ENCODE assay signal across 8 cellular contexts in the genomic region with DNA sequence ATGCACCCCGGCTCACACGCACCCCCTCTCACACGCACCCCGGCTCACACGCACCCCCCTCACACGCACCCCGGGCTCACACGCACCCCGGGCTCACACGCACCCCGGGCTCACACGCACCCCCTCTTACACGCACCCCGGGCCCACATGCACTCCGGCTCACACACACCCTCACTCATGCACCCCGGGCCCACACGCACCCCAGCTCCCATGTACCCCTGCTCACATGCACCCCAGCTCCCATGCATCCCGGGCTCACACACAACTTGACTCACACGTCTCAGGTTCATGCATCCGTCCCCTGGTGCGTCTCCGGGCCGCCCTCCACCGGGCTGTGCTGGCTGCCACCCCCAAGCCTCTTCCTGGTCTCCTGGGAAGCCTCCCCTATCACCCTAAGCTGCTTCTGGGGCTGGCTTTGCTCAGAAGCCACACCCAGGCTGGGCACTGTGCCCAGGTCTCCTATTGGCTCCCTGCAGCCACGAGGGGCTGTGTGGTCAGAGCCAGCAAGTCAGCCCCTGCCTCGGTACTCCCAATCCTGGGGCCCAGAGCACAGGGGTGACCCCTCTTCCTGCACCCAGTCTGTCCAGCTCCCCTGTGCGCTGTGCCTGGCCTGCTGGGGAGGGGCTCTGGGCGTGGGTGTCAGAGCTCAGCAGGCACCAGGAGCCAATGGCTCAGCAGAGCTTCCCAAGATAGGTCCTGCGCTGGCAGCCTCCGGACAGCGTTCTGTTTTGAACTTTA. TPM values are rescaled to one million over a fixed set of nuclear protein-coding genes. Genes with fewer than 3 reads are reported as not detected.
DNase-seq lines count a peak whose midpoint lies in the region; ATAC-seq and TF ChIP-seq lines count a peak whose summit lies in the region.

No MANE protein-coding gene starts in this region.

- H3K36me3 ChIP-seq in BE2C (no peaks in the 10 kb centered on the region), body of pancreas (replicated peaks in 1 of 2; ENCODE audit: insufficient read depth in 1 of 2, low read depth in 2 of 2) (no peaks in the 10 kb centered on the region)

- peak in 1 of 3 donors; percentile 8 for TF ChIP-seq POLR2A in body of pancreas (IDR thresholded peaks at IDR 0.05)

- TF ChIP-seq CTCF in BE2C (IDR thresholded peaks at IDR 0.05; ENCODE audit: low read depth, low read length): no peak
- TF ChIP-seq CTCF in body of pancreas (IDR thresholded peaks at IDR 0.05): no peak

- H3K27me3 Mint-ChIP-seq in T-helper 2 cell treated with Interferon-gamma antibody and Interleukin-4, amounts not matched to agents 5 μg/mL and 100 μg/mL, for 36 hours (ENCODE audit: low read depth): no peaks in the 10 kb centered on the region

- 24 to 39% methylated on average over 10 to 18 of the region's 31 CpGs for WGBS in body of pancreas, 2 donors

- H3K4me1 Mint-ChIP-seq in T-helper 2 cell treated with Interferon-gamma antibody and Interleukin-4, amounts not matched to agents 5 μg/mL and 100 μg/mL, for 36 hours (ENCODE audit: low read depth): no peaks in the 10 kb centered on the region

- ATAC-seq in body of pancreas: peak; percentile 67
- peak; percentile 23 for ATAC-seq in left lobe of liver
- ATAC-seq in GM21423 (IDR thresholded peaks at IDR 0.05; ENCODE audit: unreplicated experiment): no peak

- H3K4me1 ChIP-seq in BE2C (peaks cover 25% of the 10 kb centered on the region), body of pancreas (peaks cover 12% of the 10 kb centered on the region)

- intact Hi-C loops in body of pancreas (cut with DNase I): loop anchor here (5.0 to 10.0 kb wide), 2 partner anchors 178 to 595 kb away; a partner anchor contains a TSS

- H3K4me3 Mint-ChIP-seq in T-helper 2 cell treated with Interferon-gamma antibody and Interleukin-4, amounts not matched to agents 5 μg/mL and 100 μg/mL, for 36 hours: no peak overlapping the region

- peak overlapping the region; percentile 38 for H3K4me3 ChIP-seq in BE2C (ENCODE audit: low read depth, low read length)
- no peak overlapping the region for H3K4me3 ChIP-seq in body of pancreas

- no peaks in the 10 kb centered on the region for H3K9me3 Mint-ChIP-seq in T-helper 2 cell treated with Interferon-gamma antibody and Interleukin-4, amounts not matched to agents 5 μg/mL and 100 μg/mL, for 36 hours

- no peak overlapping the region for H3K27ac ChIP-seq in body of pancreas

- peak; percentile 90 for DNase-seq in BE2C
- peak; percentile 83 for DNase-seq in NCI-H1694 treated with DMSO at 0.1 percent for 48 hours (lab: John Stamatoyannopoulos, UW)
- peak; percentile 70 to 86 (median 81) for DNase-seq in body of pancreas
- DNase-seq in left lobe of liver (ENCODE audit: low spot score): peak; percentile 63
- DNase-seq in SKM-1 (lab: John Stamatoyannopoulos, UW; ENCODE audit: unreplicated experiment): no peak
- no peak for DNase-seq in T-helper 2 cell treated with Interferon-gamma antibody and Interleukin-4, amounts not matched to agents 5 μg/mL and 100 μg/mL, for 36 hours (ENCODE audit: low spot score)
- no peak for DNase-seq in activated CD4-positive, alpha-beta T cell treated with anti-CD3 and anti-CD28 coated beads, Interleukin-2, amount 50 U/mL, for 1 hour

- H3K9me3 ChIP-seq in BE2C (no peaks in the 10 kb centered on the region), body of pancreas (no peaks in the 10 kb centered on the region)

- no peak overlapping the region for H3K27ac Mint-ChIP-seq in T-helper 2 cell treated with Interferon-gamma antibody and Interleukin-4, amounts not matched to agents 5 μg/mL and 100 μg/mL, for 36 hours

- no peaks in the 10 kb centered on the region for H3K27me3 ChIP-seq in BE2C
- no peaks in the 10 kb centered on the region for H3K27me3 ChIP-seq in body of pancreas

- H3K36me3 Mint-ChIP-seq in T-helper 2 cell treated with Interferon-gamma antibody and Interleukin-4, amounts not matched to agents 5 μg/mL and 100 μg/mL, for 36 hours (ENCODE audit: low read depth): no peaks in the 10 kb centered on the region

RNA-seq across cellular contexts. Expression of a gene that starts 16.9 kb away (rescaled TPM):
- polyA plus RNA-seq in BE2C (2012; ENCODE audit: insufficient read depth, insufficient read length, low read depth): 60.8 TPM
- total RNA-seq in body of pancreas (10 to 100 TPM; 44.9 to 87.7 TPM), left lobe of liver (17.1 TPM)

RNA-seq across cellular contexts. Expression of a gene that starts 17.2 kb away (rescaled TPM):
- polyA plus RNA-seq in BE2C (2012; ENCODE audit: insufficient read depth, insufficient read length, low read depth): 712 TPM
- total RNA-seq in body of pancreas (10 to 100 TPM; 33.5 to 83.4 TPM), left lobe of liver (81.5 TPM)

RNA-seq across cellular contexts. Expression of a gene that starts 26.8 kb away (rescaled TPM):
- polyA plus RNA-seq in BE2C (2012; ENCODE audit: insufficient read depth, insufficient read length, low read depth): 89.3 TPM
- total RNA-seq in body of pancreas (100 to 1,000 TPM; 152 to 282 TPM), left lobe of liver (120 TPM)

RNA-seq across cellular contexts. Expression of a gene that starts 31.8 kb away (rescaled TPM):
- polyA plus RNA-seq in BE2C (2012; ENCODE audit: insufficient read depth, insufficient read length, low read depth): 1.8 TPM
- total RNA-seq in body of pancreas (100 to 1,000 TPM; 134 to 368 TPM), left lobe of liver (3.5 TPM)

RNA-seq across cellular contexts. Expression of a gene that starts 40.8 kb away (rescaled TPM):
- polyA plus RNA-seq in BE2C (2012; ENCODE audit: insufficient read depth, insufficient read length, low read depth): 92.2 TPM
- total RNA-seq in body of pancreas (100 to 1,000 TPM in 1 of 2 donors, 10 to 100 TPM in 1; 72.1 to 351 TPM), left lobe of liver (107 TPM)

Comparison
In these comparisons a context has a peak if more than half of its experiments do, and no peak if none do; other contexts are left out.
1. DNase-seq: peak in BE2C (single experiment), NCI-H1694 treated with DMSO at 0.1 percent for 48 hours (single experiment), body of pancreas (4 of 4) and left lobe of liver (single experiment); none in SKM-1 (single experiment), T-helper 2 cell treated with Interferon-gamma antibody and Interleukin-4, amounts not matched to agents 5 μg/mL and 100 μg/mL, for 36 hours (single experiment) and activated CD4-positive, alpha-beta T cell treated with anti-CD3 and anti-CD28 coated beads, Interleukin-2, amount 50 U/mL, for 1 hour (single experiment).